ENCODE assay signal across 8 cellular contexts in genomic region chr9:112180387-112180881, GRCh38. TPM values are rescaled to one million over a fixed set of nuclear protein-coding genes. Genes with fewer than 3 reads are reported as not detected.
DNase-seq lines count a peak whose midpoint lies in the region; ATAC-seq and TF ChIP-seq lines count a peak whose summit lies in the region.

No MANE protein-coding gene starts in this region.

- H3K27ac ChIP-seq in OCI-LY7 (ENCODE audit: low read depth, low read length, poor library complexity, severe bottlenecking) = no peak overlapping the region

- H3K9me2 ChIP-seq in Loucy (replicated peaks; ENCODE audit: low read depth, low read length) (no peaks in the 10 kb centered on the region), OCI-LY7 (ENCODE audit: insufficient read depth, low read length) (no peaks in the 10 kb centered on the region)

- H3K4me2 ChIP-seq in Loucy (ENCODE audit: low read depth, low read length, poor library complexity, severe bottlenecking) (peak overlapping the region; percentile 94), OCI-LY7 (ENCODE audit: low read length) (no peak overlapping the region)

- H3K36me3 ChIP-seq in Loucy (ENCODE audit: insufficient read depth, low read length) (no peaks in the 10 kb centered on the region), OCI-LY7 (ENCODE audit: insufficient read depth, low read length) (no peaks in the 10 kb centered on the region)

- H3K4me1 ChIP-seq in Loucy (ENCODE audit: insufficient read depth, low read length, poor library complexity, severe bottlenecking) (peaks cover 72% of the 10 kb centered on the region), OCI-LY7 (ENCODE audit: insufficient read depth, low read length, poor library complexity, severe bottlenecking) (no peaks in the 10 kb centered on the region)

- H3K4me3 ChIP-seq in Loucy (ENCODE audit: low read length, poor library complexity, severe bottlenecking) (peak overlapping the region; percentile 68), OCI-LY7 (ENCODE audit: low read depth, low read length, poor library complexity, severe bottlenecking) (no peak overlapping the region)

- peaks cover 2% of the 10 kb centered on the region for H3K27me3 Mint-ChIP-seq in activated T-helper 2 cell treated with anti-CD3 and anti-CD28 coated beads, Interferon-gamma antibody, Interleukin-2, Interleukin-4, amounts not matched to agents 10 μg/mL and 5 μg/mL and 100 μg/mL, durations not matched to agents 14 hours and 24 hours and 36 hours (ENCODE audit: low read depth)

- DNase-seq in GF-D8 (lab: John Stamatoyannopoulos, UW) (peak; percentile 95), sciatic nerve (ENCODE audit: low spot score) (no peak), DMS 273 (lab: John Stamatoyannopoulos, UW; ENCODE audit: unreplicated experiment) (no peak), OCI-LY7 (ENCODE audit: low spot score) (no peak), NCI-H1436 (lab: John Stamatoyannopoulos, UW) (no peak)
- DNase-seq in activated T-helper 2 cell treated with anti-CD3 and anti-CD28 coated beads, Interferon-gamma antibody, Interleukin-2, Interleukin-4, amounts not matched to agents 10 μg/mL and 5 μg/mL and 100 μg/mL, durations not matched to agents 14 hours and 24 hours and 36 hours (ENCODE audit: low spot score) = peak; percentile 55

- intact Hi-C loops in activated T-helper 2 cell treated with anti-CD3 and anti-CD28 coated beads, Interferon-gamma antibody, Interleukin-2, Interleukin-4, amounts not matched to agents 10 μg/mL and 5 μg/mL and 100 μg/mL, durations not matched to agents 14 hours and 24 hours and 36 hours (cut with micrococcal nuclease) = loop anchor here (2.0 to 5.0 kb wide), 3 partner anchors 38 to 152 kb away; partner anchors contain the start of gene PTBP3
- intact Hi-C loops in sciatic nerve (cut with DNase I) (no loop called here), OCI-LY7 (cut with micrococcal nuclease; ENCODE audit: unreplicated experiment) (loop anchor here (10.0 kb wide), 1 partner anchor 184 kb away; no protein-coding TSS in a partner anchor)

- POLR2A ChIA-PET in OCI-LY7 (lab: Charles Lee) = interaction anchor here (0.5 kb wide), 1 partner anchor 285 kb away, joined by 3 read pairs; no protein-coding TSS in a partner anchor

- no peaks in the 10 kb centered on the region for H4K20me1 ChIP-seq in Loucy (ENCODE audit: insufficient read depth, low read length, poor library complexity, severe bottlenecking)
- no peaks in the 10 kb centered on the region for H4K20me1 ChIP-seq in OCI-LY7 (ENCODE audit: insufficient read depth, low read length)

- H3K9me3 ChIP-seq in Loucy (ENCODE audit: insufficient read depth, low read depth, low read length) (0 out of 2 replicates have a peak, but pooled peaks cover 4% of the 10 kb centered on the region), OCI-LY7 (ENCODE audit: low read length) (0 out of 2 replicates have a peak, but pooled peaks cover 6% of the 10 kb centered on the region)

- TF ChIP-seq CTCF in Loucy (conservative IDR thresholded peaks at IDR 0.05; ENCODE audit: low read length) = no peak
- no peak for TF ChIP-seq CTCF in OCI-LY7 (conservative IDR thresholded peaks at IDR 0.05; ENCODE audit: low read length)

- H3K27me3 ChIP-seq in Loucy (ENCODE audit: insufficient read depth, low read length, poor library complexity, severe bottlenecking) = no peaks in the 10 kb centered on the region

- H3K9ac ChIP-seq in Loucy (ENCODE audit: low read depth, low read length, poor library complexity, severe bottlenecking) = peak overlapping the region; percentile 76

- CTCF ChIA-PET in OCI-LY7 (lab: Charles Lee; ENCODE audit: unreplicated experiment) = no interaction called here

- H3K79me2 ChIP-seq in Loucy (ENCODE audit: insufficient read depth, low read length) (no peaks in the 10 kb centered on the region), OCI-LY7 (ENCODE audit: insufficient read depth, low read depth, low read length) (no peaks in the 10 kb centered on the region)

- BruUV-seq in OCI-LY7 (replicated peaks; lab: Mats Ljungman, UMichigan) = no TSS peak

- H3K36me3 Mint-ChIP-seq in activated T-helper 2 cell treated with anti-CD3 and anti-CD28 coated beads, Interferon-gamma antibody, Interleukin-2, Interleukin-4, amounts not matched to agents 10 μg/mL and 5 μg/mL and 100 μg/mL, durations not matched to agents 14 hours and 24 hours and 36 hours (ENCODE audit: low read depth) = peaks cover 9% of the 10 kb centered on the region

- H3K4me1 Mint-ChIP-seq in activated T-helper 2 cell treated with anti-CD3 and anti-CD28 coated beads, Interferon-gamma antibody, Interleukin-2, Interleukin-4, amounts not matched to agents 10 μg/mL and 5 μg/mL and 100 μg/mL, durations not matched to agents 14 hours and 24 hours and 36 hours (ENCODE audit: low read depth) = peaks cover 50% of the 10 kb centered on the region

- H3K4me3 Mint-ChIP-seq in activated T-helper 2 cell treated with anti-CD3 and anti-CD28 coated beads, Interferon-gamma antibody, Interleukin-2, Interleukin-4, amounts not matched to agents 10 μg/mL and 5 μg/mL and 100 μg/mL, durations not matched to agents 14 hours and 24 hours and 36 hours (ENCODE audit: low read depth) = peak overlapping the region; percentile 11

- peak overlapping the region; percentile 61 for H3K27ac Mint-ChIP-seq in activated T-helper 2 cell treated with anti-CD3 and anti-CD28 coated beads, Interferon-gamma antibody, Interleukin-2, Interleukin-4, amounts not matched to agents 10 μg/mL and 5 μg/mL and 100 μg/mL, durations not matched to agents 14 hours and 24 hours and 36 hours

- ATAC-seq in sciatic nerve (peak; percentile 66), HG03520 (IDR thresholded peaks at IDR 0.05; ENCODE audit: unreplicated experiment) (no peak)

- H2AFZ ChIP-seq in Loucy (ENCODE audit: low read length) (peak overlapping the region; percentile 36; the same call in 1 of the 2 replicates), OCI-LY7 (ENCODE audit: low read length) (no peak overlapping the region)

- peaks cover 8% of the 10 kb centered on the region for H3F3A ChIP-seq in Loucy (ENCODE audit: low read depth)

- peaks cover 14% of the 10 kb centered on the region for H3K9me3 Mint-ChIP-seq in activated T-helper 2 cell treated with anti-CD3 and anti-CD28 coated beads, Interferon-gamma antibody, Interleukin-2, Interleukin-4, amounts not matched to agents 10 μg/mL and 5 μg/mL and 100 μg/mL, durations not matched to agents 14 hours and 24 hours and 36 hours

RNA-seq across cellular contexts. Expression of gene SUSD1, which starts 5.3 kb away (rescaled TPM):
- total RNA-seq in activated T-helper 2 cell treated with anti-CD3 and anti-CD28 coated beads, Interferon-gamma antibody, Interleukin-2, Interleukin-4, amounts not matched to agents 10 μg/mL and 5 μg/mL and 100 μg/mL, durations not matched to agents 14 hours and 24 hours and 36 hours = 6.4 and 7.6 TPM in 2 replicates
- 12.8 TPM for total RNA-seq in sciatic nerve
- 0.85 TPM in 1 of 2 replicates, not detected in the other for total RNA-seq in OCI-LY7 (2014; rRNA removed; shearing (Covaris generic))
- total RNA-seq in OCI-LY7 (2022) = 0.28 and 0.32 TPM in 2 replicates

Comparison
In these comparisons a context has a peak if more than half of its experiments do, and no peak if none do; other contexts are left out.
1. DNase-seq: peak in GF-D8 (single experiment) and activated T-helper 2 cell treated with anti-CD3 and anti-CD28 coated beads, Interferon-gamma antibody, Interleukin-2, Interleukin-4, amounts not matched to agents 10 μg/mL and 5 μg/mL and 100 μg/mL, durations not matched to agents 14 hours and 24 hours and 36 hours (single experiment); none in sciatic nerve (single experiment), DMS 273 (single experiment), OCI-LY7 (single experiment) and NCI-H1436 (single experiment).